In the genomic region with DNA sequence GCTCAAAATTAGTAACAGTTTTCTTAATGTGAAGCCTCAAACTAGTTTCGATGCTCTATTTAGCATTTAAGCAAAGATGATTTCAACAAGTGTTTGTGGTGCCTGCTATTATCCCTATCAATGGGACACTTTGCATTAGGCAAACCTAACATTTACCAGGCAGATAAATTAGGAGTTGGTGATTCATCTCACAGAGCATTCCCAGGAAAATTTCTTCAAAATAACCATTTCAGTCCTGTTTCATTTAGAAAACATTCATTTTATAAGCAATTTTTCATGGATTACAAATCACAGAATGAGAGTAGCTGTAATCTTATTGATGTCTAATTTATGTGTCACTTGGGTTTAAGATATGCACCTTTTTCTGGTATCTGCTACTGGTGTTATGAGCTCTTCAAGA, we compare ENCODE assay signal across 16 cellular contexts.
DNase-seq lines count a peak whose midpoint lies in the region; ATAC-seq and TF ChIP-seq lines count a peak whose summit lies in the region.
"Had no signal": no experiment of that assay in that cellular context is flagged by ENCODE, and none has a peak within 500 bp of the region (broad histone marks: within the 10 kb centered on the region; RNA-seq: fewer than 3 reads in every experiment).

No MANE protein-coding gene starts in this region.

- TF ChIP-seq EP300 in sigmoid colon (IDR thresholded peaks at IDR 0.05), result no peak

- WGBS in sigmoid colon, 2 donors, result 92% methylated on average over 1 of the region's 1 CpG

- H3K27me3 ChIP-seq in sigmoid colon, result no peaks in the 10 kb centered on the region

- no peaks in the 10 kb centered on the region for H3K36me3 ChIP-seq in sigmoid colon
- H3K36me3 ChIP-seq: HAP-1 had no signal

- no peak for TF ChIP-seq POLR2A in sigmoid colon (IDR thresholded peaks at IDR 0.05)

- H3K4me1 ChIP-seq in sigmoid colon, result peaks cover 0 to 49% (median 20%) of the 10 kb centered on the region in 4 donors

- no peak for ATAC-seq in HG02642 (IDR thresholded peaks at IDR 0.05; ENCODE audit: poor library complexity, unreplicated experiment)
- ATAC-seq in GM18520 (IDR thresholded peaks at IDR 0.05; ENCODE audit: unreplicated experiment), result no peak

- H3K4me3 ChIP-seq in sigmoid colon, result no peak overlapping the region
- H3K4me3 ChIP-seq: GM12878, HAP-1, SK-N-MC had no signal

- intact Hi-C loops in sigmoid colon (cut with DNase I), result loop anchor here (2.0 kb wide), 2 partner anchors 121 to 155 kb away; no protein-coding TSS in a partner anchor

- H3K9me3 ChIP-seq in sigmoid colon, result no peaks in the 10 kb centered on the region
- H3K9me3 ChIP-seq: HAP-1 had no signal

- peak overlapping the region; percentile 97 for H3K27ac ChIP-seq in VCaP
- H3K27ac ChIP-seq in sigmoid colon, result peak overlapping the region in 3 of 4 donors; percentile 41 to 77 (median 77)
- H3K27ac ChIP-seq: SK-N-MC had no signal

- TF ChIP-seq CTCF in VCaP (conservative IDR thresholded peaks at IDR 0.05), result no peak
- TF ChIP-seq CTCF in sigmoid colon (IDR thresholded peaks at IDR 0.05), result no peak

- DNase-seq in EL (peak; percentile 19), fibroblast of peridontal ligament (ENCODE audit: extremely low read depth) (peak; percentile 32), sigmoid colon (no peak), SHP77 treated with DMSO at 0.1 percent for 48 hours (lab: John Stamatoyannopoulos, UW) (no peak), NCI-H2029 (lab: John Stamatoyannopoulos, UW) (no peak)
- DNase-seq: DMS79 treated with DMSO at 0.1 percent for 48 hours, NCI-H1436, NCI-H2081, NCI-H82, PC-3 had no signal

Comparison
In these comparisons a context has a peak if more than half of its experiments do, and no peak if none do; other contexts are left out.
1. DNase-seq: peak in EL (single experiment) and fibroblast of peridontal ligament (single experiment); none in sigmoid colon (single experiment), SHP77 treated with DMSO at 0.1 percent for 48 hours (single experiment) and NCI-H2029 (single experiment).